12 cellular contexts compared by ENCODE assay signal in genomic region chr15:71806452-71806931, GRCh38. TPM values are rescaled to one million over a fixed set of nuclear protein-coding genes. Genes with fewer than 3 reads are reported as not detected.
DNase-seq lines count a peak whose midpoint lies in the region; ATAC-seq and TF ChIP-seq lines count a peak whose summit lies in the region.
"Had no signal": no experiment of that assay in that cellular context is flagged by ENCODE, and none has a peak within 500 bp of the region (broad histone marks: within the 10 kb centered on the region; RNA-seq: fewer than 3 reads in every experiment).

No MANE protein-coding gene starts in this region.

- H3K4me3 Mint-ChIP-seq in CD14-positive monocyte, result no peak overlapping the region
- H3K4me3 Mint-ChIP-seq: dendritic cell treated with granulocyte-macrophage colony-stimulating factor and Interleukin-4, amounts not matched to agents 40 ng/mL and 50 ng/mL, for 4 days; stimulated activated naive B cell treated with anti-CD40 and anti-IgM and Interleukin-4, amounts not matched to agents 10 μg/mL and 1 μg/mL and 100 μg/mL, for 72 hours had no signal

- H3K36me3 Mint-ChIP-seq in CD14-positive monocyte, result no peaks in the 10 kb centered on the region
- H3K36me3 Mint-ChIP-seq: stimulated activated naive B cell treated with anti-CD40 and anti-IgM and Interleukin-4, amounts not matched to agents 10 μg/mL and 1 μg/mL and 100 μg/mL, for 72 hours had no signal

- peak overlapping the region; percentile 69 for H3K27ac ChIP-seq in ectodermal cell (ENCODE audit: insufficient read depth, low read depth, low read length, poor library complexity, severe bottlenecking)

- H3K27me3 ChIP-seq in ectodermal cell (ENCODE audit: control insufficient read depth, insufficient read depth, low read length, poor library complexity, severe bottlenecking), result no peaks in the 10 kb centered on the region

- H3K9me3 Mint-ChIP-seq in CD14-positive monocyte, result peaks cover 0 to 6% (median 3%) of the 10 kb centered on the region in 7 donors
- H3K9me3 Mint-ChIP-seq: dendritic cell treated with granulocyte-macrophage colony-stimulating factor and Interleukin-4, amounts not matched to agents 40 ng/mL and 50 ng/mL, for 4 days had no signal

- no peaks in the 10 kb centered on the region for H3K9me3 ChIP-seq in ectodermal cell (ENCODE audit: control insufficient read depth, low read length)

- H3K4me1 ChIP-seq in ectodermal cell (ENCODE audit: control insufficient read depth, insufficient read depth, low read length), result peaks cover 25% of the 10 kb centered on the region

- TF ChIP-seq CTCF in GM12865 (IDR thresholded peaks at IDR 0.05; ENCODE audit: insufficient read depth, low read depth, low read length, missing control alignments) (no peak), CD14-positive monocyte (IDR thresholded peaks at IDR 0.05) (no peak)

- peaks cover 2% of the 10 kb centered on the region for H3K4me1 Mint-ChIP-seq in CD14-positive monocyte

- DNase-seq in GM12865 (ENCODE audit: low read depth) (peak; percentile 13), OCI-M1 (lab: John Stamatoyannopoulos, UW) (peak; percentile 16), non-pigmented ciliary epithelial cell (ENCODE audit: low read depth) (peak; percentile 13), CD14-positive monocyte (ENCODE audit: low spot score) (no peak)
- no peak for DNase-seq in stimulated activated CD8-positive, alpha-beta memory T cell treated with anti-CD3 and anti-CD28 coated beads, Interleukin-4, amount 100 ng/mL, for 48 hours
- no peak for DNase-seq in activated CD4-positive, CD25-positive, alpha-beta regulatory T cell (lab: John Stamatoyannopoulos, UW)
- DNase-seq: GDM1; NCI-H2029 treated with DMSO at 0.1 percent for 48 hours; stimulated activated naive B cell treated with anti-CD40 and anti-IgM and Interleukin-4, amounts not matched to agents 10 μg/mL and 1 μg/mL and 100 μg/mL, for 72 hours had no signal

- no peaks in the 10 kb centered on the region for H3K36me3 ChIP-seq in ectodermal cell (ENCODE audit: control insufficient read depth, insufficient read depth, low read length)

- whole genome bisulfite sequencing in ectodermal cell, 2 experiments, result 10 to 17% methylated on average over 7 of the region's 7 CpGs

- no peak overlapping the region for H3K27ac Mint-ChIP-seq in CD14-positive monocyte
- H3K27ac Mint-ChIP-seq: dendritic cell treated with granulocyte-macrophage colony-stimulating factor and Interleukin-4, amounts not matched to agents 40 ng/mL and 50 ng/mL, for 4 days had no signal

- no peak overlapping the region for H3K4me3 ChIP-seq in GM12865 (ENCODE audit: low read depth, low read length)
- H3K4me3 ChIP-seq in ectodermal cell (ENCODE audit: insufficient read depth, low read depth, low read length), result no peak overlapping the region

- H3K27me3 Mint-ChIP-seq in CD14-positive monocyte (ENCODE audit: low read depth in 3 of 3), result peaks cover 2 to 5% (median 4%) of the 10 kb centered on the region in 3 donors

- ATAC-seq in GM18520 (IDR thresholded peaks at IDR 0.05; ENCODE audit: unreplicated experiment), result no peak
- ATAC-seq: stimulated activated naive B cell treated with anti-CD40 and anti-IgM and Interleukin-4, amounts not matched to agents 10 μg/mL and 1 μg/mL and 100 μg/mL, for 72 hours had no signal

- intact Hi-C loops in CD14-positive monocyte (cut with micrococcal nuclease), result no loop called here

RNA-seq across cellular contexts. Expression of gene NR2E3, which starts 3.9 kb away (rescaled TPM):
- 0.69 TPM for polyA plus RNA-seq in ectodermal cell (2013, experiment 1 of 4)
- polyA plus RNA-seq in ectodermal cell (2013, experiment 2 of 4), result not detected
- polyA plus RNA-seq in ectodermal cell (2013, experiment 3 of 4), result not detected
- polyA plus RNA-seq in ectodermal cell (2013, experiment 4 of 4), result 0.41 TPM
- not detected for polyA plus RNA-seq in CD14-positive monocyte

Comparison
In these comparisons a context has a peak if more than half of its experiments do, and no peak if none do; other contexts are left out.
1. DNase-seq: peak in GM12865 (single experiment), OCI-M1 (single experiment) and non-pigmented ciliary epithelial cell (single experiment); none in stimulated activated CD8-positive, alpha-beta memory T cell treated with anti-CD3 and anti-CD28 coated beads, Interleukin-4, amount 100 ng/mL, for 48 hours (single experiment), CD14-positive monocyte (single experiment) and activated CD4-positive, CD25-positive, alpha-beta regulatory T cell (0 of 4).